In the genomic region with DNA sequence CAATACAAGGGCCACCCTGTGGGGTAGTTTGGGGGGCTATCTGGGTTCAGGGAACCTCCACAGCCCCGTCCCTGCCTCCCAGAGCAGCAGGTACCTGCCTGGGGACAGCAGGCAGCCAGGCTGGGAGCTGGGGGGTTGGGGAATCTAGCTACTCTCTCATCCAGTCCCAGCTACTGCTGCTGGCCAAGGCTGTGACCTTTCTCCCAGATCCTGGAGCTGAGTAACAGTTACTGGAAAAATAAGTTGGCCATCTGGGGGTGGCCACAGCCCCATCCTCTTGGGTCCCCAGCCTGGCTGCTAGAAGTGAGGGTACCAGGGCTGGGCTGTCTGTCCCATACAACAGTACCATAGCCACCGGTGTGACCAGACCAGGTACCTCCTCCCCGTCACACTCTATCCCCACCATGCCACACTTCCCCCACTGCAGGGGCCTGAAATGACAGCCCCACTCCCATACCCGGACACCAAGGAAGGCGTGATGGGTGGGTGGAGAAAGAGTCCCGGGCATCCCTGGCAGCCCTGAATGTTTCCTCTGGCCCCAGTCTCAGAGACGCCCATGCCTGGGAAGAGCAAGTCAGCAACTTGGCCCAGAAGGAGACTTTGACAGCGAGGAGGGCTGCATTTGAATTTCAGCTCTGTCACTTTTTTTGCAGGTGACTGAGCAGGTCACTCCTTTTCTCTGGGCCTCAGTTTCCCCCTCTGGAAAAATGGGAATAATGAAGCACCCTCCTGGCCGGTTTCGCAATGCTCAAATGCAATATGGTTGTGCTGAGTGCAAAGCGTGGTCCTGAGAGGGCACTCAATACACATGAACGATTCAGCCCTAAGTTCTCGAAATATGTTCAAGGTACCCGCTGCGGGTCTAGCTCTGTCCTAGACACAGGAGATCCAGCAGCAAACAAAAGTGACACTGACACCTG, we compare ENCODE assay signal across 10 cellular contexts. TPM values are rescaled to one million over a fixed set of nuclear protein-coding genes. Genes with fewer than 3 reads are reported as not detected.
DNase-seq lines count a peak whose midpoint lies in the region; ATAC-seq and TF ChIP-seq lines count a peak whose summit lies in the region.
"Had no signal": no experiment of that assay in that cellular context is flagged by ENCODE, and none has a peak within 500 bp of the region (broad histone marks: within the 10 kb centered on the region; RNA-seq: fewer than 3 reads in every experiment).

No MANE protein-coding gene starts in this region.

- H3K36me3 Mint-ChIP-seq in T-cell = no peaks in the 10 kb centered on the region
- H3K36me3 Mint-ChIP-seq in stimulated activated memory B cell treated with anti-CD40 and anti-IgM and Interleukin-4, amounts not matched to agents 10 μg/mL and 1 μg/mL and 100 μg/mL, for 72 hours = no peaks in the 10 kb centered on the region
- H3K36me3 Mint-ChIP-seq: CD8-positive, alpha-beta T cell had no signal

- no peak overlapping the region for H3K4me3 Mint-ChIP-seq in T-cell
- no peak overlapping the region for H3K4me3 Mint-ChIP-seq in stimulated activated memory B cell treated with anti-CD40 and anti-IgM and Interleukin-4, amounts not matched to agents 10 μg/mL and 1 μg/mL and 100 μg/mL, for 72 hours
- H3K4me3 Mint-ChIP-seq: CD8-positive, alpha-beta T cell; H9 had no signal

- H3K4me3 ChIP-seq in AG04450 (ENCODE audit: low read depth, low read length) (no peak overlapping the region), left ventricle myocardium inferior (no peak overlapping the region), prostate gland (no peak overlapping the region)

- no peak for DNase-seq in AG04450 (ENCODE audit: low read depth, low spot score)
- no peak for DNase-seq in T-cell
- DNase-seq in left ventricle myocardium inferior = peak; percentile 66
- no peak for DNase-seq in prostate gland (ENCODE audit: low spot score)
- no peak for DNase-seq in activated effector memory CD4-positive, alpha-beta T cell treated with anti-CD3 and anti-CD28 coated beads, Interleukin-2, amount 50 U/mL, for 16 hours
- DNase-seq in dermis blood vessel endothelial cell = no peak
- DNase-seq in activated effector memory CD4-positive, alpha-beta T cell treated with Interleukin-2 at 50 U/mL for 16 hours = no peak
- DNase-seq: CD8-positive, alpha-beta T cell; H9 had no signal

- H3K27ac Mint-ChIP-seq in T-cell = peak overlapping the region; percentile 6 to 61
- H3K27ac Mint-ChIP-seq in stimulated activated memory B cell treated with anti-CD40 and anti-IgM and Interleukin-4, amounts not matched to agents 10 μg/mL and 1 μg/mL and 100 μg/mL, for 72 hours = no peak overlapping the region
- H3K27ac Mint-ChIP-seq: CD8-positive, alpha-beta T cell; H9 had no signal

- peaks cover 11 to 21% (median 17%) of the 10 kb centered on the region in 3 donors for H3K4me1 Mint-ChIP-seq in T-cell
- peaks cover 6% of the 10 kb centered on the region for H3K4me1 Mint-ChIP-seq in stimulated activated memory B cell treated with anti-CD40 and anti-IgM and Interleukin-4, amounts not matched to agents 10 μg/mL and 1 μg/mL and 100 μg/mL, for 72 hours
- H3K4me1 Mint-ChIP-seq: H9 had no signal

- no peak for TF ChIP-seq POLR2A in prostate gland (IDR thresholded peaks at IDR 0.05)

- WGBS in prostate gland = 69% methylated on average over 15 of the region's 15 CpGs

- H3K36me3 ChIP-seq in left ventricle myocardium inferior (no peaks in the 10 kb centered on the region), prostate gland (no peaks in the 10 kb centered on the region)

- no peak for TF ChIP-seq CTCF in AG04450 (IDR thresholded peaks at IDR 0.05; ENCODE audit: low read depth, low read length)
- no peak for TF ChIP-seq CTCF in left ventricle myocardium inferior (IDR thresholded peaks at IDR 0.05; ENCODE audit: borderline replicate concordance)
- TF ChIP-seq CTCF in prostate gland (IDR thresholded peaks at IDR 0.05) = no peak

- peak overlapping the region; percentile 21 for H3K27ac ChIP-seq in AG04450 (ENCODE audit: low read depth, low read length)
- H3K27ac ChIP-seq in left ventricle myocardium inferior (replicated peaks) = peak overlapping the region; percentile 98
- peak overlapping the region; percentile 94 to 98 for H3K27ac ChIP-seq in prostate gland

- H3K27me3 ChIP-seq in AG04450 (ENCODE audit: control insufficient read depth, insufficient read depth, low read length) (no peaks in the 10 kb centered on the region), left ventricle myocardium inferior (ENCODE audit: low read depth) (no peaks in the 10 kb centered on the region), prostate gland (replicated peaks; ENCODE audit: insufficient read depth) (no peaks in the 10 kb centered on the region)

- POLR2A ChIA-PET in AG04450 (lab: Yijun Ruan, JAX) (interaction anchor here (1.0 kb wide), 1 partner anchor 44 kb away, joined by 13 read pairs; no protein-coding TSS in a partner anchor), T-cell (lab: Charles Lee) (no interaction called here)

- no peak for ATAC-seq in T-cell (replicated peaks in 1 of 4)
- ATAC-seq in stimulated activated memory B cell treated with anti-CD40 and anti-IgM and Interleukin-4, amounts not matched to agents 10 μg/mL and 1 μg/mL and 100 μg/mL, for 72 hours = no peak
- ATAC-seq: CD8-positive, alpha-beta T cell had no signal

- peaks cover 45% of the 10 kb centered on the region for H3K4me1 ChIP-seq in left ventricle myocardium inferior
- H3K4me1 ChIP-seq in prostate gland (replicated peaks) = peaks cover 30% of the 10 kb centered on the region

- intact Hi-C loops in left ventricle myocardium inferior (cut with micrococcal nuclease) = loop anchor here (10.0 kb wide), 1 partner anchor 89 kb away; no protein-coding TSS in a partner anchor
- intact Hi-C loops in prostate gland (cut with DNase I) = loop anchor here (2.0 kb wide), 2 partner anchors 63 to 93 kb away; no protein-coding TSS in a partner anchor

- CTCF ChIA-PET in AG04450 (lab: Charles Lee) (interaction anchor here (1.2 to 1.9 kb wide), 4 partner anchors 12 to 137 kb away, joined by 3 to 11 read pairs (median 6); no protein-coding TSS in a partner anchor), T-cell (lab: Charles Lee) (no interaction called here)

- H3K9me3 ChIP-seq in AG04450 (ENCODE audit: control insufficient read depth, insufficient read depth, low read length) = no peaks in the 10 kb centered on the region
- no peaks in the 10 kb centered on the region for H3K9me3 ChIP-seq in left ventricle myocardium inferior (replicated peaks)
- H3K9me3 ChIP-seq in prostate gland = no peaks in the 10 kb centered on the region

- no peaks in the 10 kb centered on the region for H3K9me3 Mint-ChIP-seq in T-cell
- peaks cover 8% of the 10 kb centered on the region for H3K9me3 Mint-ChIP-seq in stimulated activated memory B cell treated with anti-CD40 and anti-IgM and Interleukin-4, amounts not matched to agents 10 μg/mL and 1 μg/mL and 100 μg/mL, for 72 hours
- H3K9me3 Mint-ChIP-seq: CD8-positive, alpha-beta T cell; H9 had no signal

- no peaks in the 10 kb centered on the region for H3K27me3 Mint-ChIP-seq in T-cell
- H3K27me3 Mint-ChIP-seq in stimulated activated memory B cell treated with anti-CD40 and anti-IgM and Interleukin-4, amounts not matched to agents 10 μg/mL and 1 μg/mL and 100 μg/mL, for 72 hours = peaks cover 61% of the 10 kb centered on the region

RNA-seq across cellular contexts. Expression of gene NFIC, which starts 30.7 kb away (rescaled TPM):
- polyA plus RNA-seq in AG04450 (2011; rRNA removed) = 3.9 and 7.7 TPM in 2 replicates
- polyA minus RNA-seq in AG04450 (2011; rRNA and poly(A)+ RNA removed) = 15.0 and 21.4 TPM in 2 replicates
- total RNA-seq in T-cell (10 to 100 TPM; 27.1 to 41.7 (median 37.2) TPM), left ventricle myocardium inferior (145 TPM), prostate gland (100 to 1,000 TPM; 160 to 168 TPM), dermis blood vessel endothelial cell (33.0 and 59.0 TPM in 2 replicates)

Comparison
In these comparisons a context has a peak if more than half of its experiments do, and no peak if none do; other contexts are left out.
1. H3K27ac ChIP-seq: peak in every context shown above with its lines; median percentile 98 in left ventricle myocardium inferior; 96 in prostate gland; 21 in AG04450.